Comparison of ENCODE assay signal across 8 cellular contexts in genomic region chr6:36724514-36725385, GRCh38. TPM values are rescaled to one million over a fixed set of nuclear protein-coding genes. Genes with fewer than 3 reads are reported as not detected.
DNase-seq lines count a peak whose midpoint lies in the region; ATAC-seq and TF ChIP-seq lines count a peak whose summit lies in the region.

No MANE protein-coding gene starts in this region.

- intact Hi-C loops in activated naive CD4-positive, alpha-beta T cell treated with anti-CD3 and anti-CD28 coated beads for 36 hours (cut with micrococcal nuclease) = loop anchor here (1.0 kb wide), 4 partner anchors 35 to 109 kb away; no protein-coding TSS in a partner anchor
- intact Hi-C loops in heart left ventricle (cut with DNase I) = loop anchor here in 3 of 10 donors (1.0 to 10.0 kb wide), 4 partner anchors 100 to 110 kb away; no protein-coding TSS in a partner anchor

- H3K27ac ChIP-seq in heart left ventricle = no peak overlapping the region

- H3K9ac ChIP-seq in NT2/D1 (ENCODE audit: insufficient read length, low read depth) = no peak overlapping the region

- WGBS in heart left ventricle, 4 donors = 55 to 60% (median 57%) methylated on average over 13 of the region's 13 CpGs

- no peak overlapping the region for H3K4me3 Mint-ChIP-seq in HFFc6
- H3K4me3 Mint-ChIP-seq in activated naive CD4-positive, alpha-beta T cell treated with anti-CD3 and anti-CD28 coated beads for 36 hours = no peak overlapping the region

- no peaks in the 10 kb centered on the region for H3K36me3 ChIP-seq in NT2/D1 (ENCODE audit: insufficient read depth, insufficient read length, low read length)
- no peaks in the 10 kb centered on the region for H3K36me3 ChIP-seq in heart left ventricle

- TF ChIP-seq POLR2A in heart left ventricle (IDR thresholded peaks at IDR 0.05) = no peak

- H3K27me3 ChIP-seq in NT2/D1 (ENCODE audit: insufficient read depth, insufficient read length) (no peaks in the 10 kb centered on the region), heart left ventricle (no peaks in the 10 kb centered on the region)

- peaks cover 36% of the 10 kb centered on the region for H3K4me1 Mint-ChIP-seq in HFFc6 (ENCODE audit: low read depth)
- peaks cover 13% of the 10 kb centered on the region for H3K4me1 Mint-ChIP-seq in activated naive CD4-positive, alpha-beta T cell treated with anti-CD3 and anti-CD28 coated beads for 36 hours (ENCODE audit: low read depth)

- peak in 3 of 4 donors; percentile 49 to 75 (median 55) for ATAC-seq in heart left ventricle
- ATAC-seq in HG03097 (IDR thresholded peaks at IDR 0.05; ENCODE audit: low FRiP score, unreplicated experiment) = no peak
- no peak for ATAC-seq in HG02759 (IDR thresholded peaks at IDR 0.05; ENCODE audit: unreplicated experiment)

- TF ChIP-seq CTCF in HFFc6 (IDR thresholded peaks at IDR 0.05) (peak; percentile 80), heart left ventricle (IDR thresholded peaks at IDR 0.05) (peak; percentile 36 to 60 (median 49))

- CTCF ChIA-PET in activated naive CD4-positive, alpha-beta T cell treated with anti-CD3 and anti-CD28 coated beads for 36 hours (lab: Charles Lee) = interaction anchor here (0.7 to 3.8 kb wide), 16 partner anchors 9 to 312 kb away, joined by 3 to 26 read pairs (median 3); no protein-coding TSS in a partner anchor

- DNase-seq in COLO829 (ENCODE audit: low spot score) (peak; percentile 77), HFFc6 (peak; percentile 56), NT2/D1 (ENCODE audit: low read depth, low spot score) (peak; percentile 30), heart left ventricle (peak in 3 of 5 donors; percentile 42 to 68 (median 63)), skeletal muscle cell (ENCODE audit: low read depth) (peak; percentile 9)
- DNase-seq in activated naive CD4-positive, alpha-beta T cell treated with anti-CD3 and anti-CD28 coated beads for 36 hours = peak; percentile 88

- H3K9me3 ChIP-seq in NT2/D1 (ENCODE audit: insufficient read depth, low read length) (no peaks in the 10 kb centered on the region), heart left ventricle (no peaks in the 10 kb centered on the region)

- H3K4me1 ChIP-seq in NT2/D1 (ENCODE audit: insufficient read depth, insufficient read length) = peaks cover 3% of the 10 kb centered on the region
- peaks cover 0 to 25% (median 5%) of the 10 kb centered on the region in 12 donors for H3K4me1 ChIP-seq in heart left ventricle

- H3K27ac Mint-ChIP-seq in HFFc6 = no peak overlapping the region
- H3K27ac Mint-ChIP-seq in activated naive CD4-positive, alpha-beta T cell treated with anti-CD3 and anti-CD28 coated beads for 36 hours = no peak overlapping the region

- H3K4me3 ChIP-seq in NT2/D1 (ENCODE audit: insufficient read length, low read depth) = no peak overlapping the region
- H3K4me3 ChIP-seq in heart left ventricle = no peak overlapping the region
- H3K4me3 ChIP-seq in skeletal muscle cell (ENCODE audit: low read depth, low read length) = no peak overlapping the region

- H3K9me3 Mint-ChIP-seq in HFFc6 = no peaks in the 10 kb centered on the region
- H3K9me3 Mint-ChIP-seq in activated naive CD4-positive, alpha-beta T cell treated with anti-CD3 and anti-CD28 coated beads for 36 hours = no peaks in the 10 kb centered on the region

- H3K36me3 Mint-ChIP-seq in HFFc6 (ENCODE audit: low read depth) = no peaks in the 10 kb centered on the region
- no peaks in the 10 kb centered on the region for H3K36me3 Mint-ChIP-seq in activated naive CD4-positive, alpha-beta T cell treated with anti-CD3 and anti-CD28 coated beads for 36 hours (ENCODE audit: low read depth)

- peaks cover 3% of the 10 kb centered on the region for H3K27me3 Mint-ChIP-seq in HFFc6 (ENCODE audit: insufficient read depth)
- no peaks in the 10 kb centered on the region for H3K27me3 Mint-ChIP-seq in activated naive CD4-positive, alpha-beta T cell treated with anti-CD3 and anti-CD28 coated beads for 36 hours (ENCODE audit: low read depth)

RNA-seq across cellular contexts. Expression of gene RAB44, which starts 27.1 kb away (rescaled TPM):
- under 1 TPM in 2 of 6 experiments, not detected in 4; 0.26 to 0.45 TPM for total RNA-seq in HFFc6 (2021; fragmentation: NEBNext Ultra II Directional; extraction: Animal tissue kit (Norgen Biotek cat#: 25700))
- under 1 TPM in 1 of 2 experiments, not detected in 1; 0.05 TPM for total RNA-seq in activated naive CD4-positive, alpha-beta T cell treated with anti-CD3 and anti-CD28 coated beads for 36 hours
- under 1 TPM in 5 of 9 donors, not detected in 4; 0.06 to 0.32 (median 0.09) TPM for total RNA-seq in heart left ventricle
- polyA plus RNA-seq in heart left ventricle = under 1 TPM in 1 of 2 donors, not detected in 1; 0.04 TPM

RNA-seq across cellular contexts. Expression of gene CDKN1A, which starts 46.2 kb away (rescaled TPM):
- total RNA-seq in HFFc6 (2021; fragmentation: NEBNext Ultra II Directional; extraction: Animal tissue kit (Norgen Biotek cat#: 25700)) = 100 to 1,000 TPM; 496 to 872 (median 617) TPM
- 10 to 100 TPM; 90.1 to 92.3 TPM for total RNA-seq in activated naive CD4-positive, alpha-beta T cell treated with anti-CD3 and anti-CD28 coated beads for 36 hours
- 100 to 1,000 TPM in 4 of 9 donors, 10 to 100 TPM in 5; 27.5 to 164 (median 99.8) TPM for total RNA-seq in heart left ventricle
- 100 to 1,000 TPM in 1 of 2 donors, 10 to 100 TPM in 1; 36.2 to 658 TPM for polyA plus RNA-seq in heart left ventricle

Comparison
In these comparisons a context has a peak if more than half of its experiments do, and no peak if none do; other contexts are left out.
1. DNase-seq: peak in every context shown above with its lines; median percentile 88 in activated naive CD4-positive, alpha-beta T cell treated with anti-CD3 and anti-CD28 coated beads for 36 hours; 77 in COLO829; 63 in heart left ventricle; 56 in HFFc6; 30 in NT2/D1; 9 in skeletal muscle cell.
2. ATAC-seq: peak in heart left ventricle (3 of 4); none in HG03097 (single experiment) and HG02759 (single experiment).